ENCODE assay signal across 17 cellular contexts in genomic region chr11:45233804-45234170, GRCh38. TPM values are rescaled to one million over a fixed set of nuclear protein-coding genes. Genes with fewer than 3 reads are reported as not detected.
DNase-seq lines count a peak whose midpoint lies in the region; ATAC-seq and TF ChIP-seq lines count a peak whose summit lies in the region.
"Had no signal": no experiment of that assay in that cellular context is flagged by ENCODE, and none has a peak within 500 bp of the region (broad histone marks: within the 10 kb centered on the region; RNA-seq: fewer than 3 reads in every experiment).

No MANE protein-coding gene starts in this region.

- H3K27ac ChIP-seq in DOHH2 (ENCODE audit: low read depth, low read length): no peak overlapping the region
- H3K27ac ChIP-seq: stomach, uterus had no signal

- H3K9me2 ChIP-seq in DOHH2 (replicated peaks; ENCODE audit: control insufficient read depth, low read length): no peaks in the 10 kb centered on the region

- no peaks in the 10 kb centered on the region for H3K4me1 Mint-ChIP-seq in activated T-helper 17 cell treated with anti-CD3 and anti-CD28 coated beads, Interleukin-2, amount 50 U/mL, for 72 hours
- H3K4me1 Mint-ChIP-seq in T-cell: no peaks in the 10 kb centered on the region
- H3K4me1 Mint-ChIP-seq: activated B cell treated with CpG ODN at 0.5 μM for 24 hours, IgD-negative memory B cell had no signal

- intact Hi-C loops in posterior vena cava (cut with DNase I): loop anchor here in 1 of 2 donors (5.0 kb wide), 1 partner anchor 121 kb away; no protein-coding TSS in a partner anchor

- H3K36me3 ChIP-seq in DOHH2 (ENCODE audit: control insufficient read depth, low read length): no peaks in the 10 kb centered on the region
- H3K36me3 ChIP-seq: BE2C, uterus had no signal

- no peak overlapping the region for H3K4me3 ChIP-seq in DOHH2 (ENCODE audit: low read length)
- H3K4me3 ChIP-seq: mucosa of descending colon, stomach, uterus had no signal

- H3K36me3 Mint-ChIP-seq in activated T-helper 17 cell treated with anti-CD3 and anti-CD28 coated beads, Interleukin-2, amount 50 U/mL, for 72 hours (ENCODE audit: low read depth): no peaks in the 10 kb centered on the region
- no peaks in the 10 kb centered on the region for H3K36me3 Mint-ChIP-seq in T-cell
- H3K36me3 Mint-ChIP-seq: IgD-negative memory B cell had no signal

- no peaks in the 10 kb centered on the region; the same call in 1 of the 2 replicates for H3K27me3 ChIP-seq in DOHH2 (ENCODE audit: control insufficient read depth, low read length)
- H3K27me3 ChIP-seq: BE2C, uterus had no signal

- no peak overlapping the region for H3K4me2 ChIP-seq in DOHH2 (ENCODE audit: low read length)

- peaks cover 12% of the 10 kb centered on the region for H3K27me3 Mint-ChIP-seq in activated T-helper 17 cell treated with anti-CD3 and anti-CD28 coated beads, Interleukin-2, amount 50 U/mL, for 72 hours
- H3K27me3 Mint-ChIP-seq in T-cell: peaks cover 21 to 26% of the 10 kb centered on the region in 2 donors

- no peaks in the 10 kb centered on the region for H3K9me3 Mint-ChIP-seq in activated T-helper 17 cell treated with anti-CD3 and anti-CD28 coated beads, Interleukin-2, amount 50 U/mL, for 72 hours
- no peaks in the 10 kb centered on the region for H3K9me3 Mint-ChIP-seq in T-cell
- H3K9me3 Mint-ChIP-seq: activated B cell treated with CpG ODN at 0.5 μM for 24 hours; activated T-helper 1 cell treated with anti-CD3 and anti-CD28 coated beads, Interleukin-12 subunit alpha, Interleukin-12 subunit beta, Interleukin-2, Interleukin-4 antibody, amounts not matched to agents 30 ng/mL and 10 ng/mL and 1 ng/mL, durations not matched to agents 14 hours and 24 hours and 36 hours had no signal

- DNase-seq in posterior vena cava (ENCODE audit: low spot score): peak; percentile 43
- DNase-seq in T-cell: no peak
- no peak for DNase-seq in T-helper 2 cell
- DNase-seq: NCI-H446 treated with DMSO at 0.1 percent for 48 hours had no signal

- POLR2A ChIA-PET in T-cell (lab: Charles Lee): no interaction called here

- no peaks in the 10 kb centered on the region for H3K79me2 ChIP-seq in DOHH2 (ENCODE audit: control insufficient read depth, low read length)

- H3K27ac Mint-ChIP-seq in activated T-helper 17 cell treated with anti-CD3 and anti-CD28 coated beads, Interleukin-2, amount 50 U/mL, for 72 hours: no peak overlapping the region
- H3K27ac Mint-ChIP-seq in T-cell: no peak overlapping the region
- H3K27ac Mint-ChIP-seq: activated B cell treated with CpG ODN at 0.5 μM for 24 hours; activated T-helper 1 cell treated with anti-CD3 and anti-CD28 coated beads, Interleukin-12 subunit alpha, Interleukin-12 subunit beta, Interleukin-2, Interleukin-4 antibody, amounts not matched to agents 30 ng/mL and 10 ng/mL and 1 ng/mL, durations not matched to agents 14 hours and 24 hours and 36 hours; IgD-negative memory B cell; T-helper 17 cell had no signal

- peak; percentile 10 for TF ChIP-seq CTCF in DOHH2 (IDR thresholded peaks at IDR 0.05; ENCODE audit: low read depth, low read length, poor library complexity, severe bottlenecking)

- H4K20me1 ChIP-seq in DOHH2 (ENCODE audit: control insufficient read depth, insufficient read depth, low read depth, low read length): no peaks in the 10 kb centered on the region

- no peaks in the 10 kb centered on the region for H3K4me1 ChIP-seq in DOHH2 (ENCODE audit: control insufficient read depth, low read length)
- H3K4me1 ChIP-seq: BE2C, uterus had no signal

- peak; percentile 12 for ATAC-seq in HG02798 (IDR thresholded peaks at IDR 0.05; ENCODE audit: poor library complexity, unreplicated experiment)
- ATAC-seq in activated T-helper 17 cell treated with anti-CD3 and anti-CD28 coated beads, Interleukin-2, amount 50 U/mL, for 72 hours (replicated peaks): peak; percentile 11
- no peak for ATAC-seq in T-cell (replicated peaks in 1 of 4)
- no peak for ATAC-seq in GM21737 (IDR thresholded peaks at IDR 0.05; ENCODE audit: unreplicated experiment)

- H3F3A ChIP-seq in DOHH2 (ENCODE audit: control insufficient read depth, insufficient read depth): no peaks in the 10 kb centered on the region

- H3K9me3 ChIP-seq in DOHH2 (ENCODE audit: control insufficient read depth, insufficient read depth, low read length): no peaks in the 10 kb centered on the region
- H3K9me3 ChIP-seq: BE2C, mucosa of descending colon, stomach, uterus had no signal

- CTCF ChIA-PET in T-cell (lab: Charles Lee): interaction anchor here in 1 of 2 donors (1.2 kb wide), 1 partner anchor 15 kb away, joined by 3 read pairs; no protein-coding TSS in a partner anchor

- no peak overlapping the region for H3K4me3 Mint-ChIP-seq in activated T-helper 17 cell treated with anti-CD3 and anti-CD28 coated beads, Interleukin-2, amount 50 U/mL, for 72 hours
- no peak overlapping the region for H3K4me3 Mint-ChIP-seq in T-cell
- H3K4me3 Mint-ChIP-seq: activated B cell treated with CpG ODN at 0.5 μM for 24 hours; activated T-helper 1 cell treated with anti-CD3 and anti-CD28 coated beads, Interleukin-12 subunit alpha, Interleukin-12 subunit beta, Interleukin-2, Interleukin-4 antibody, amounts not matched to agents 30 ng/mL and 10 ng/mL and 1 ng/mL, durations not matched to agents 14 hours and 24 hours and 36 hours; IgD-negative memory B cell; T-helper 17 cell had no signal

RNA-seq across cellular contexts. Expression of gene SYT13, which starts 52.4 kb away (rescaled TPM):
- total RNA-seq in activated T-helper 17 cell treated with anti-CD3 and anti-CD28 coated beads, Interleukin-2, amount 50 U/mL, for 72 hours: not detected
- total RNA-seq in posterior vena cava (under 1 TPM in 1 of 2 donors, not detected in 1; 0.09 TPM), T-cell (under 1 TPM in 3 of 5 donors, not detected in 2; 0.03 to 0.20 (median 0.18) TPM)
- total RNA-seq: activated B cell treated with CpG ODN at 0.5 μM for 24 hours; activated T-helper 1 cell treated with anti-CD3 and anti-CD28 coated beads, Interleukin-12 subunit alpha, Interleukin-12 subunit beta, Interleukin-2, Interleukin-4 antibody, amounts not matched to agents 30 ng/mL and 10 ng/mL and 1 ng/mL, durations not matched to agents 14 hours and 24 hours and 36 hours; esophagus mucosa had no signal

Comparison
In these comparisons a context has a peak if more than half of its experiments do, and no peak if none do; other contexts are left out.
1. ATAC-seq: peak in HG02798 (single experiment) and activated T-helper 17 cell treated with anti-CD3 and anti-CD28 coated beads, Interleukin-2, amount 50 U/mL, for 72 hours (single experiment); none in T-cell (0 of 4) and GM21737 (single experiment).